10 cellular contexts compared by ENCODE assay signal in the genomic region with DNA sequence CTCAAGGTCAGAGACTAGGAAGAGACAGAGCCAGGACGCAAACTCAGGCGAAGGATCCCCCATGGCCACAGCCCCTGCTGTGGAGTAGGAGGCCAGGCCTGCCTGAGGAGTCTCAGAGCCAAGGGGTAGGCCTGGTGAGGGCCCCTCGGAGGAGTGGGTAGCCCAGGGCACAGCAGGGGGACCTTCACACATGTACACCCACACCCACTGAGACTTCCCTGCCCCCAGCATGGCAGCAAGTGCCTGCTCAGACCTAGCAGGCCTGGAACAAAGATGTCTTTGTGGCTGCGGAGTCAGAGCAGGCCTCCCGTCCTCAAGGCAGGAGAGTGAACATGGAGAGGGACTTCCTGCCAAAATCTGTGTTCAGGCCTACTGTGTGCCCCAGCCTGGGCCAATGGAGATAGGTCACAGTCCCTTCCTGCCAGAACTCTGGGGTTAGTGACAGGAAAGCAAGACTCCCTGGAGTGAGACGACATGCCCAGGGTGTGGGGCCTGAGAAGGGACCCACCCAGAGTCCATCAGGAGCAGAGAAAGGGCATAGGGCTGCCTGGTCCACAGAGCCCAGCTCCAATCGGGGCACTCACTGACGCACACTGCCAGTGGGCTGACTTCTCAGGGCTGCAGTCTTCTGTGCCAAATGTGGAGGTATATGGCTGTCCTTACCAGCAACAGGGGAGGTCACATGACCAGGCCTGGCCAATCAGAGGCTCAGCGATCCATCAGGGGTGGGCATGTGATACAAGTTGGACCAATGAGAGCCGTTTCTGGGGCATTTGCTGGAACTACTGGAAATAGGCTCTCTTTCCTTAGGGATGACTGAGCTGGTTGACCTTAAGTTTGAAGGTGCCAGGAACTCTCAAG. TPM values are rescaled to one million over a fixed set of nuclear protein-coding genes. Genes with fewer than 3 reads are reported as not detected.
A peak's percentile ranks its signal among the peaks of the same experiment; 100 is the strongest.
DNase-seq lines count a peak whose midpoint lies in the region; ATAC-seq and TF ChIP-seq lines count a peak whose summit lies in the region.
"Had no signal": no experiment of that assay in that cellular context is flagged by ENCODE, and none has a peak within 500 bp of the region (broad histone marks: within the 10 kb centered on the region; RNA-seq: fewer than 3 reads in every experiment).

No MANE protein-coding gene starts in this region.

- intact Hi-C loops in posterior vena cava (cut with DNase I) = no loop called here
- intact Hi-C loops in activated CD4-positive, alpha-beta memory T cell treated with anti-CD3 and anti-CD28 coated beads for 36 hours (cut with micrococcal nuclease) = no loop called here

- peaks cover 16% of the 10 kb centered on the region for H3K4me1 Mint-ChIP-seq in endothelial cell (ENCODE audit: unreplicated experiment)
- no peaks in the 10 kb centered on the region for H3K4me1 Mint-ChIP-seq in activated CD4-positive, alpha-beta memory T cell treated with anti-CD3 and anti-CD28 coated beads for 36 hours (ENCODE audit: low read depth)

- POLR2A ChIA-PET in activated CD4-positive, alpha-beta memory T cell treated with anti-CD3 and anti-CD28 coated beads for 36 hours (lab: Charles Lee) = no interaction called here

- ATAC-seq in GM21825 (IDR thresholded peaks at IDR 0.05; ENCODE audit: unreplicated experiment) (no peak), GM19452 (IDR thresholded peaks at IDR 0.05; ENCODE audit: unreplicated experiment) (no peak)

- DNase-seq in DMS 273 (lab: John Stamatoyannopoulos, UW; ENCODE audit: unreplicated experiment) (peak; percentile 31), DMS 273 treated with DMSO at 0.1 percent for 48 hours (lab: John Stamatoyannopoulos, UW) (no peak), NAMALWA (ENCODE audit: low spot score) (peak; percentile 54), endothelial cell (ENCODE audit: low spot score) (peak; percentile 31), posterior vena cava (ENCODE audit: low spot score) (peak; percentile 25)
- DNase-seq in activated CD4-positive, alpha-beta memory T cell treated with anti-CD3 and anti-CD28 coated beads for 36 hours = no peak
- DNase-seq: NCI-H187 treated with DMSO at 0.1 percent for 48 hours; stimulated activated naive CD4-positive, alpha-beta T cell treated with Interleukin-2 at 50 U/mL for 16 hours had no signal

- H3K9me3 Mint-ChIP-seq in endothelial cell (ENCODE audit: unreplicated experiment) = no peaks in the 10 kb centered on the region
- no peaks in the 10 kb centered on the region for H3K9me3 Mint-ChIP-seq in activated CD4-positive, alpha-beta memory T cell treated with anti-CD3 and anti-CD28 coated beads for 36 hours

- H3K4me3 Mint-ChIP-seq in endothelial cell (ENCODE audit: unreplicated experiment) = no peak overlapping the region
- no peak overlapping the region for H3K4me3 Mint-ChIP-seq in activated CD4-positive, alpha-beta memory T cell treated with anti-CD3 and anti-CD28 coated beads for 36 hours

- CTCF ChIA-PET in activated CD4-positive, alpha-beta memory T cell treated with anti-CD3 and anti-CD28 coated beads for 36 hours (lab: Charles Lee) = no interaction called here

- H3K27ac Mint-ChIP-seq in endothelial cell (ENCODE audit: unreplicated experiment) = no peak overlapping the region
- no peak overlapping the region for H3K27ac Mint-ChIP-seq in activated CD4-positive, alpha-beta memory T cell treated with anti-CD3 and anti-CD28 coated beads for 36 hours

- no peak for TF ChIP-seq CTCF in endothelial cell (IDR thresholded peaks at IDR 0.05; ENCODE audit: unreplicated experiment)

- H3K27me3 Mint-ChIP-seq in endothelial cell (ENCODE audit: unreplicated experiment) = peaks cover 7% of the 10 kb centered on the region
- peaks cover 2% of the 10 kb centered on the region for H3K27me3 Mint-ChIP-seq in activated CD4-positive, alpha-beta memory T cell treated with anti-CD3 and anti-CD28 coated beads for 36 hours

- no peaks in the 10 kb centered on the region for H3K36me3 Mint-ChIP-seq in endothelial cell (ENCODE audit: low read depth, unreplicated experiment)
- H3K36me3 Mint-ChIP-seq in activated CD4-positive, alpha-beta memory T cell treated with anti-CD3 and anti-CD28 coated beads for 36 hours = no peaks in the 10 kb centered on the region

RNA-seq across cellular contexts. Expression of a gene that starts 2.3 kb away (rescaled TPM):
- total RNA-seq in endothelial cell (ENCODE audit: unreplicated experiment) (6.6 TPM), posterior vena cava (1 to 10 TPM; 3.7 to 3.9 TPM)
- total RNA-seq in activated CD4-positive, alpha-beta memory T cell treated with anti-CD3 and anti-CD28 coated beads for 36 hours = not detected

Comparison
In these comparisons a context has a peak if more than half of its experiments do, and no peak if none do; other contexts are left out.
1. DNase-seq: peak in DMS 273 (single experiment), NAMALWA (single experiment), endothelial cell (single experiment) and posterior vena cava (single experiment); none in DMS 273 treated with DMSO at 0.1 percent for 48 hours (single experiment) and activated CD4-positive, alpha-beta memory T cell treated with anti-CD3 and anti-CD28 coated beads for 36 hours (single experiment).